ENCODE assay signal across 1 cellular context in the genomic region with DNA sequence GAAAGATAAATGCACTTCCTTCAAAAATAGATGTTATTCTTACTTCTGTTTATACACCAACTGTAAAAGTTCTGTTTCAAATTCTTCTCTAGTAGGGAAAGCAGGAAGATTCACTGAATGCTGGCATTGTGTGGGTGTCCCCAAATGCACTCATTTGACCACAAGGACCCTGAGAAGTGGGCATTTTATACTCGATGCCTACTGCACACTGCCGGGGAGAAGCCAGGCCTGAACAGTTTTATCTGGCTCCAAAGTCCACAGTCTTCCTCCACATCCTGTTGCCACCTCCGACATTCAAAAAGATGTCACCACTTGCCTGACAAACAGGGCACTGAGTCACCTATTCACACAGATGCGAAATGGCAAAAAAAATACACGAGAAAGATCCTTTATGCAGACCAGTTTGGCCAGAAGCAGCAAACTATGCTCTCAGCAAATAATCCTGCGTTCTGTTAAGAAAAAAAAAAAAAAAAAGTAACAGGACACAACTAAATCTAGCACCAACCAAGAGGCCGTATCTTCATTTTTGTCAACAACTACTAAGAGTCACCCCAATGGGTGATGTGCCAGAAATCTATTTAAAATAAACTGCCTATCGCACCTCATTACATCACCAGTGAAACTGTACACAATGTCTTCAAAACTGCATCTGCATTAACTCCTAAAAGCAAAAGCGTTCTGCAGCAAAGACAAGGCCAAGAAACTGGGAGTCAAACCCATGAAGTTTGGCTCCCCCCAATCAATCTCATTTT.
TF ChIP-seq lines count a peak whose summit lies in the region.

No MANE protein-coding gene starts in this region.

TF ChIP-seq in HepG2, 621 proteins besides CTCF, POLR2A, EP300 and RAD21 (continued from another document and continues in another):
- TF ChIP-seq, protein P1, sequence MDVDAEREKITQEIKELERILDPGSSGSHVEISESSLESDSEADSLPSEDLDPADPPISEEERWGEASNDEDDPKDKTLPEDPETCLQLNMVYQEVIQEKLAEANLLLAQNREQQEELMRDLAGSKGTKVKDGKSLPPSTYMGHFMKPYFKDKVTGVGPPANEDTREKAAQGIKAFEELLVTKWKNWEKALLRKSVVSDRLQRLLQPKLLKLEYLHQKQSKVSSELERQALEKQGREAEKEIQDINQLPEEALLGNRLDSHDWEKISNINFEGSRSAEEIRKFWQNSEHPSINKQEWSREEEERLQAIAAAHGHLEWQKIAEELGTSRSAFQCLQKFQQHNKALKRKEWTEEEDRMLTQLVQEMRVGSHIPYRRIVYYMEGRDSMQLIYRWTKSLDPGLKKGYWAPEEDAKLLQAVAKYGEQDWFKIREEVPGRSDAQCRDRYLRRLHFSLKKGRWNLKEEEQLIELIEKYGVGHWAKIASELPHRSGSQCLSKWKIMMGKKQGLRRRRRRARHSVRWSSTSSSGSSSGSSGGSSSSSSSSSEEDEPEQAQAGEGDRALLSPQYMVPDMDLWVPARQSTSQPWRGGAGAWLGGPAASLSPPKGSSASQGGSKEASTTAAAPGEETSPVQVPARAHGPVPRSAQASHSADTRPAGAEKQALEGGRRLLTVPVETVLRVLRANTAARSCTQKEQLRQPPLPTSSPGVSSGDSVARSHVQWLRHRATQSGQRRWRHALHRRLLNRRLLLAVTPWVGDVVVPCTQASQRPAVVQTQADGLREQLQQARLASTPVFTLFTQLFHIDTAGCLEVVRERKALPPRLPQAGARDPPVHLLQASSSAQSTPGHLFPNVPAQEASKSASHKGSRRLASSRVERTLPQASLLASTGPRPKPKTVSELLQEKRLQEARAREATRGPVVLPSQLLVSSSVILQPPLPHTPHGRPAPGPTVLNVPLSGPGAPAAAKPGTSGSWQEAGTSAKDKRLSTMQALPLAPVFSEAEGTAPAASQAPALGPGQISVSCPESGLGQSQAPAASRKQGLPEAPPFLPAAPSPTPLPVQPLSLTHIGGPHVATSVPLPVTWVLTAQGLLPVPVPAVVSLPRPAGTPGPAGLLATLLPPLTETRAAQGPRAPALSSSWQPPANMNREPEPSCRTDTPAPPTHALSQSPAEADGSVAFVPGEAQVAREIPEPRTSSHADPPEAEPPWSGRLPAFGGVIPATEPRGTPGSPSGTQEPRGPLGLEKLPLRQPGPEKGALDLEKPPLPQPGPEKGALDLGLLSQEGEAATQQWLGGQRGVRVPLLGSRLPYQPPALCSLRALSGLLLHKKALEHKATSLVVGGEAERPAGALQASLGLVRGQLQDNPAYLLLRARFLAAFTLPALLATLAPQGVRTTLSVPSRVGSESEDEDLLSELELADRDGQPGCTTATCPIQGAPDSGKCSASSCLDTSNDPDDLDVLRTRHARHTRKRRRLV (CRISPR knock-in tag; IDR thresholded peaks at IDR 0.05), result no peak
- TF ChIP-seq POLR2AphosphoS5 (IDR thresholded peaks at IDR 0.05; ENCODE audit: low read depth, low read length) (no peak; the same call in 1 of the 2 replicates), HNF4A (CRISPR knock-in tag; IDR thresholded peaks at IDR 0.05) (peak; percentile 88), ELF3 (CRISPR knock-in tag; IDR thresholded peaks at IDR 0.05) (peak; percentile 70), ZBTB44 (CRISPR knock-in tag; IDR thresholded peaks at IDR 0.05) (no peak), PPARG (CRISPR knock-in tag; conservative IDR thresholded peaks at IDR 0.05) (peak; percentile 72), ATF7-NPFF (CRISPR knock-in tag; IDR thresholded peaks at IDR 0.05; ENCODE audit: low read depth) (no peak), PHF21A (CRISPR knock-in tag; IDR thresholded peaks at IDR 0.05) (peak; percentile 56; the same call in 1 of the 2 replicates), LBX2 (CRISPR knock-in tag; IDR thresholded peaks at IDR 0.05; ENCODE audit: borderline replicate concordance) (no peak), NFYB (CRISPR knock-in tag; IDR thresholded peaks at IDR 0.05) (no peak), ZSCAN12 (CRISPR knock-in tag; IDR thresholded peaks at IDR 0.05) (no peak), HOXD1 (CRISPR knock-in tag; IDR thresholded peaks at IDR 0.05) (no peak), GATAD1 (CRISPR knock-in tag; IDR thresholded peaks at IDR 0.05) (peak; percentile 66), POLR2G (IDR thresholded peaks at IDR 0.05; ENCODE audit: low read depth, low read length) (peak; percentile 69), ZMYM3 (CRISPR knock-in tag; IDR thresholded peaks at IDR 0.05) (no peak), JUND (CRISPR knock-in tag; IDR thresholded peaks at IDR 0.05) (peak; percentile 66), KDM1A (CRISPR knock-in tag; IDR thresholded peaks at IDR 0.05) (no peak), FOXP1 (IDR thresholded peaks at IDR 0.05) (no peak), FOXP1 (CRISPR knock-in tag; IDR thresholded peaks at IDR 0.05) (peak; percentile 65; the same call in 1 of the 2 replicates), POGK (CRISPR knock-in tag; conservative IDR thresholded peaks at IDR 0.05) (no peak), ZNF770 (CRISPR knock-in tag; IDR thresholded peaks at IDR 0.05) (no peak), HNF4G (IDR thresholded peaks at IDR 0.05; ENCODE audit: borderline replicate concordance, low read depth, low read length) (peak; percentile 81), HNF4G (CRISPR knock-in tag; IDR thresholded peaks at IDR 0.05; ENCODE audit: borderline replicate concordance, low read depth) (peak; percentile 73; the same call in 1 of the 2 replicates), ZNF816 (CRISPR knock-in tag; IDR thresholded peaks at IDR 0.05; ENCODE audit: borderline replicate concordance) (peak; percentile 33; the same call in 1 of the 2 replicates), MXI1 (IDR thresholded peaks at IDR 0.05; ENCODE audit: borderline replicate concordance, low read depth, low read length) (peak; percentile 25; the same call in 1 of the 3 replicates), ZNF224 (CRISPR knock-in tag; IDR thresholded peaks at IDR 0.05) (no peak), KDM6A (CRISPR knock-in tag; IDR thresholded peaks at IDR 0.05; ENCODE audit: low read depth) (0 out of 2 replicates have a peak, but pooled peaks have one; percentile 18), ZNF451 (CRISPR knock-in tag; IDR thresholded peaks at IDR 0.05) (no peak), MED1 (CRISPR knock-in tag; IDR thresholded peaks at IDR 0.05) (peak; percentile 89), ZNF652 (CRISPR knock-in tag; IDR thresholded peaks at IDR 0.05; ENCODE audit: borderline replicate concordance, low read depth) (0 out of 2 replicates have a peak, but pooled peaks have one; percentile 2), ZNF607 (CRISPR knock-in tag; IDR thresholded peaks at IDR 0.05; ENCODE audit: borderline replicate concordance) (no peak), FOXA1 (IDR thresholded peaks at IDR 0.05) (no peak), FOXA1 (CRISPR knock-in tag; IDR thresholded peaks at IDR 0.05) (peak; percentile 27; the same call in 1 of the 2 replicates), ZNF720 (CRISPR knock-in tag; IDR thresholded peaks at IDR 0.05) (no peak), ZNF256 (CRISPR knock-in tag; conservative IDR thresholded peaks at IDR 0.05) (no peak), MED13 (CRISPR knock-in tag; IDR thresholded peaks at IDR 0.05) (no peak), CEBPB (IDR thresholded peaks at IDR 0.05; ENCODE audit: borderline replicate concordance, low read depth, low read length) (no peak), ZNF552 (CRISPR knock-in tag; IDR thresholded peaks at IDR 0.05; ENCODE audit: borderline replicate concordance) (no peak), RXRA (CRISPR knock-in tag; IDR thresholded peaks at IDR 0.05) (peak; percentile 83; the same call in 1 of the 2 replicates), ZNF225 (CRISPR knock-in tag; IDR thresholded peaks at IDR 0.05) (no peak), HMG20A (CRISPR knock-in tag; IDR thresholded peaks at IDR 0.05; ENCODE audit: borderline replicate concordance) (peak; percentile 61; the same call in 1 of the 2 replicates), MAFK (conservative IDR thresholded peaks at IDR 0.05 in 1 of 2, IDR thresholded peaks at IDR 0.05 in 1 of 2; ENCODE audit: low read length in 2 of 2) (peak in 1 of 2 experiments; percentile 24; a peak in 1 of 4 replicates), ADNP (CRISPR knock-in tag; IDR thresholded peaks at IDR 0.05) (no peak), HMGXB4 (CRISPR knock-in tag; IDR thresholded peaks at IDR 0.05; ENCODE audit: borderline replicate concordance in 1 of 2, low read depth in 1 of 2) (peak in 1 of 2 experiments; percentile 15; a peak in 1 of 4 replicates), TGIF2 (CRISPR knock-in tag; IDR thresholded peaks at IDR 0.05) (peak; percentile 77; the same call in 1 of the 2 replicates), ATF7 (IDR thresholded peaks at IDR 0.05) (no peak), ATF7 (CRISPR knock-in tag; IDR thresholded peaks at IDR 0.05) (no peak; the same call in 1 of the 2 replicates)
- TF ChIP-seq, protein P2, sequence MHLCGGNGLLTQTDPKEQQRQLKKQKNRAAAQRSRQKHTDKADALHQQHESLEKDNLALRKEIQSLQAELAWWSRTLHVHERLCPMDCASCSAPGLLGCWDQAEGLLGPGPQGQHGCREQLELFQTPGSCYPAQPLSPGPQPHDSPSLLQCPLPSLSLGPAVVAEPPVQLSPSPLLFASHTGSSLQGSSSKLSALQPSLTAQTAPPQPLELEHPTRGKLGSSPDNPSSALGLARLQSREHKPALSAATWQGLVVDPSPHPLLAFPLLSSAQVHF (CRISPR knock-in tag; IDR thresholded peaks at IDR 0.05), result no peak
- TF ChIP-seq, protein P3, sequence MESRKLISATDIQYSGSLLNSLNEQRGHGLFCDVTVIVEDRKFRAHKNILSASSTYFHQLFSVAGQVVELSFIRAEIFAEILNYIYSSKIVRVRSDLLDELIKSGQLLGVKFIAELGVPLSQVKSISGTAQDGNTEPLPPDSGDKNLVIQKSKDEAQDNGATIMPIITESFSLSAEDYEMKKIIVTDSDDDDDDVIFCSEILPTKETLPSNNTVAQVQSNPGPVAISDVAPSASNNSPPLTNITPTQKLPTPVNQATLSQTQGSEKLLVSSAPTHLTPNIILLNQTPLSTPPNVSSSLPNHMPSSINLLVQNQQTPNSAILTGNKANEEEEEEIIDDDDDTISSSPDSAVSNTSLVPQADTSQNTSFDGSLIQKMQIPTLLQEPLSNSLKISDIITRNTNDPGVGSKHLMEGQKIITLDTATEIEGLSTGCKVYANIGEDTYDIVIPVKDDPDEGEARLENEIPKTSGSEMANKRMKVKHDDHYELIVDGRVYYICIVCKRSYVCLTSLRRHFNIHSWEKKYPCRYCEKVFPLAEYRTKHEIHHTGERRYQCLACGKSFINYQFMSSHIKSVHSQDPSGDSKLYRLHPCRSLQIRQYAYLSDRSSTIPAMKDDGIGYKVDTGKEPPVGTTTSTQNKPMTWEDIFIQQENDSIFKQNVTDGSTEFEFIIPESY (CRISPR knock-in tag; IDR thresholded peaks at IDR 0.05), result peak; percentile 50; the same call in 1 of the 2 replicates
- TF ChIP-seq, protein P4, sequence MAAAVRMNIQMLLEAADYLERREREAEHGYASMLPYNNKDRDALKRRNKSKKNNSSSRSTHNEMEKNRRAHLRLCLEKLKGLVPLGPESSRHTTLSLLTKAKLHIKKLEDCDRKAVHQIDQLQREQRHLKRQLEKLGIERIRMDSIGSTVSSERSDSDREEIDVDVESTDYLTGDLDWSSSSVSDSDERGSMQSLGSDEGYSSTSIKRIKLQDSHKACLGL (CRISPR knock-in tag; IDR thresholded peaks at IDR 0.05), result no peak
